In the genomic region with DNA sequence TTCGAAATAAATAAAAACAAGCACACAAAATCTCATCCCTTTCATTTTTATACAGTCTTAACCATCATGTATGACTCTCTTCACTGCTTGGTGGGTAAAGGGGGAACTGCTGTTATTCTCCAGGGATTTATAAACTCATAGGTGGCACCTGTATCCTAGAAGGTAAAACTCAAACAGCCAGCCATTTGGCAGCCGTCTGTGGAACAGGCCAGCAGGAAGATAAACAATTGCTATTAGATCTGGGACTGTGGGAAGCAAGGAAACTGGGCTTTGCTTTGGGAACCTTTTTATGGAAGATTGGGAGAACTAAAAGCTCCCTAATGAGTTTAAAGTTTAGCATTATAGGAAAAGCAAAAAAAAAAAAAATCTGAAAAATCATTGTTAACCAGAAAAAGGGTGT, we compare ENCODE assay signal across 14 cellular contexts.
DNase-seq lines count a peak whose midpoint lies in the region; ATAC-seq and TF ChIP-seq lines count a peak whose summit lies in the region.
"Had no signal": no experiment of that assay in that cellular context is flagged by ENCODE, and none has a peak within 500 bp of the region (broad histone marks: within the 10 kb centered on the region; RNA-seq: fewer than 3 reads in every experiment).

No MANE protein-coding gene starts in this region.

- H3K27ac ChIP-seq in body of pancreas (no peak overlapping the region), aorta (ENCODE audit: low read depth in 1 of 2, low read length in 2 of 2) (no peak overlapping the region)
- H3K27ac ChIP-seq: BLaER1 had no signal

- intact Hi-C loops in body of pancreas (cut with DNase I): no loop called here
- intact Hi-C loops in aorta (cut with DNase I): no loop called here

- TF ChIP-seq POLR2A in body of pancreas (IDR thresholded peaks at IDR 0.05): no peak

- H3K9me3 ChIP-seq in body of pancreas (no peaks in the 10 kb centered on the region), aorta (ENCODE audit: control insufficient read depth, low read length) (no peaks in the 10 kb centered on the region)
- H3K9me3 ChIP-seq: BLaER1, Caco-2 had no signal

- peak; percentile 71 for DNase-seq in NCI-H2171 treated with DMSO at 0.1 percent for 48 hours (lab: John Stamatoyannopoulos, UW)
- DNase-seq in NCI-H2171 (lab: John Stamatoyannopoulos, UW): no peak
- DNase-seq in body of pancreas: peak in 3 of 4 donors; percentile 10 to 45 (median 23)
- DNase-seq in left lobe of liver (ENCODE audit: low spot score): no peak
- DNase-seq in NCI-H82 (lab: John Stamatoyannopoulos, UW): no peak
- DNase-seq in EL: no peak
- DNase-seq in aorta: no peak
- DNase-seq: 8988T; AML-193; Caco-2; CD8-positive, alpha-beta memory T cell; HCEC 1CT; HFFc6 had no signal

- H3K36me3 ChIP-seq in body of pancreas (replicated peaks in 1 of 2; ENCODE audit: insufficient read depth in 1 of 2, low read depth in 2 of 2) (no peaks in the 10 kb centered on the region), aorta (ENCODE audit: control insufficient read depth in 1 of 2, insufficient read depth in 2 of 2, low read length in 1 of 2) (peaks cover 0 to 3% of the 10 kb centered on the region in 2 donors)

- WGBS in body of pancreas, 2 donors: 50 to 54% methylated on average over 2 of the region's 2 CpGs
- WGBS in aorta, 2 donors: 64 to 81% methylated on average over 2 of the region's 2 CpGs

- no peaks in the 10 kb centered on the region for H3K4me1 ChIP-seq in body of pancreas
- H3K4me1 ChIP-seq in aorta (ENCODE audit: control insufficient read depth in 1 of 2, insufficient read depth in 2 of 2, low read length in 2 of 2): no peaks in the 10 kb centered on the region
- H3K4me1 ChIP-seq: BLaER1 had no signal

- ATAC-seq in body of pancreas (no peak), left lobe of liver (peak; percentile 70), aorta (ENCODE audit: low FRiP score) (no peak)

- H3K27me3 ChIP-seq in body of pancreas (no peaks in the 10 kb centered on the region), aorta (ENCODE audit: control insufficient read depth in 1 of 2, insufficient read depth in 2 of 2, low read length in 1 of 2) (no peaks in the 10 kb centered on the region)
- H3K27me3 ChIP-seq: BLaER1 had no signal

- TF ChIP-seq CTCF in body of pancreas (IDR thresholded peaks at IDR 0.05): no peak

- H3K4me3 ChIP-seq in body of pancreas (no peak overlapping the region), aorta (ENCODE audit: low read length in 2 of 2) (no peak overlapping the region)
- H3K4me3 ChIP-seq: BLaER1 had no signal

Comparison
In these comparisons a context has a peak if more than half of its experiments do, and no peak if none do; other contexts are left out.
1. DNase-seq: peak in NCI-H2171 treated with DMSO at 0.1 percent for 48 hours (single experiment) and body of pancreas (3 of 4); none in NCI-H2171 (single experiment), left lobe of liver (single experiment), NCI-H82 (single experiment), EL (single experiment) and aorta (0 of 2).